In the genomic region with DNA sequence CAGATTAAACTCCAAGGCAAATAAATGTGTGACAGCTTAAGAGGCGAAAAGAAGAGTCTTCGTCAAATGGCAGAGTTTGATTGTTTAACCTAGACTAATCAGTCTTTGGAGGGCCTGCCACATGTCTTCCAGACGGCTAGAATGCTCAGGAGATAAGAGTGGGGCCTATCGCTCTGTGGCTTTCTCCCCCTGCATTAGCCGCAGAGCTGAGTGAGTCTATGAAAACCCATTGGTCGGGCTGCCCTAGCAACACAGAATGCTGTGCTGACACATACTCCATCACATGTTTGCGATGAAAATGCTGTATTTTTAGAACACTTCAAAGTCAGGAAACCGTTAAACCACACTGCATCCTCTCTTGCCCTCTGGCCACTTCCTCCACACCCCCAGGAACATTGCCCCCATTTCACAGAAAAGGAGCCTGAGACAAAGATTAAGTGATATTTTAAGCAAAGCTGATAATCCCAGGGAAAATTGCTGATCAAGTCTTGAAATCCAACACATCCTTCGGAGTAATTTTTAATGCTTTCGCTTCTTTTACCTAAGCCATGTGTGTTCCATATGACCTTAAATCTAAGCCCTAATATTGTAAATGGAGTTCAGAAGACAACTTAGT, we compare ENCODE assay signal across 1 cellular context.
A peak's percentile ranks its signal among the peaks of the same experiment; 100 is the strongest.
TF ChIP-seq lines count a peak whose summit lies in the region.

No MANE protein-coding gene starts in this region.

TF ChIP-seq in GM12878, 131 proteins besides CTCF, POLR2A, EP300 and RAD21 (continued from another document):
- TF ChIP-seq, protein P1, sequence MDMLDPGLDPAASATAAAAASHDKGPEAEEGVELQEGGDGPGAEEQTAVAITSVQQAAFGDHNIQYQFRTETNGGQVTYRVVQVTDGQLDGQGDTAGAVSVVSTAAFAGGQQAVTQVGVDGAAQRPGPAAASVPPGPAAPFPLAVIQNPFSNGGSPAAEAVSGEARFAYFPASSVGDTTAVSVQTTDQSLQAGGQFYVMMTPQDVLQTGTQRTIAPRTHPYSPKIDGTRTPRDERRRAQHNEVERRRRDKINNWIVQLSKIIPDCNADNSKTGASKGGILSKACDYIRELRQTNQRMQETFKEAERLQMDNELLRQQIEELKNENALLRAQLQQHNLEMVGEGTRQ (IDR thresholded peaks at IDR 0.05; ENCODE audit: borderline replicate concordance, low read depth, low read length) = peak; percentile 56; the same call in 1 of the 2 replicates
- TF ChIP-seq, protein P2, sequence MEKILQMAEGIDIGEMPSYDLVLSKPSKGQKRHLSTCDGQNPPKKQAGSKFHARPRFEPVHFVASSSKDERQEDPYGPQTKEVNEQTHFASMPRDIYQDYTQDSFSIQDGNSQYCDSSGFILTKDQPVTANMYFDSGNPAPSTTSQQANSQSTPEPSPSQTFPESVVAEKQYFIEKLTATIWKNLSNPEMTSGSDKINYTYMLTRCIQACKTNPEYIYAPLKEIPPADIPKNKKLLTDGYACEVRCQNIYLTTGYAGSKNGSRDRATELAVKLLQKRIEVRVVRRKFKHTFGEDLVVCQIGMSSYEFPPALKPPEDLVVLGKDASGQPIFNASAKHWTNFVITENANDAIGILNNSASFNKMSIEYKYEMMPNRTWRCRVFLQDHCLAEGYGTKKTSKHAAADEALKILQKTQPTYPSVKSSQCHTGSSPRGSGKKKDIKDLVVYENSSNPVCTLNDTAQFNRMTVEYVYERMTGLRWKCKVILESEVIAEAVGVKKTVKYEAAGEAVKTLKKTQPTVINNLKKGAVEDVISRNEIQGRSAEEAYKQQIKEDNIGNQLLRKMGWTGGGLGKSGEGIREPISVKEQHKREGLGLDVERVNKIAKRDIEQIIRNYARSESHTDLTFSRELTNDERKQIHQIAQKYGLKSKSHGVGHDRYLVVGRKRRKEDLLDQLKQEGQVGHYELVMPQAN (conservative IDR thresholded peaks at IDR 0.05) = peak; percentile 46; the same call in 1 of the 2 replicates
- TF ChIP-seq SMC3 (IDR thresholded peaks at IDR 0.05; ENCODE audit: borderline replicate concordance, low read length) (no peak), RB1 (IDR thresholded peaks at IDR 0.05; ENCODE audit: borderline replicate concordance) (no peak), BCL11A (IDR thresholded peaks at IDR 0.05; ENCODE audit: low read depth, low read length) (peak; percentile 87; the same call in 1 of the 2 replicates), POLR2AphosphoS2 (IDR thresholded peaks at IDR 0.05; ENCODE audit: low read depth, low read length) (no peak), SPI1 (IDR thresholded peaks at IDR 0.05; ENCODE audit: borderline replicate concordance, insufficient read depth, low read depth, low read length) (peak; percentile 74), MEF2A (IDR thresholded peaks at IDR 0.05; ENCODE audit: insufficient read depth, low read depth, low read length) (peak; percentile 99)
- TF ChIP-seq, protein P3, sequence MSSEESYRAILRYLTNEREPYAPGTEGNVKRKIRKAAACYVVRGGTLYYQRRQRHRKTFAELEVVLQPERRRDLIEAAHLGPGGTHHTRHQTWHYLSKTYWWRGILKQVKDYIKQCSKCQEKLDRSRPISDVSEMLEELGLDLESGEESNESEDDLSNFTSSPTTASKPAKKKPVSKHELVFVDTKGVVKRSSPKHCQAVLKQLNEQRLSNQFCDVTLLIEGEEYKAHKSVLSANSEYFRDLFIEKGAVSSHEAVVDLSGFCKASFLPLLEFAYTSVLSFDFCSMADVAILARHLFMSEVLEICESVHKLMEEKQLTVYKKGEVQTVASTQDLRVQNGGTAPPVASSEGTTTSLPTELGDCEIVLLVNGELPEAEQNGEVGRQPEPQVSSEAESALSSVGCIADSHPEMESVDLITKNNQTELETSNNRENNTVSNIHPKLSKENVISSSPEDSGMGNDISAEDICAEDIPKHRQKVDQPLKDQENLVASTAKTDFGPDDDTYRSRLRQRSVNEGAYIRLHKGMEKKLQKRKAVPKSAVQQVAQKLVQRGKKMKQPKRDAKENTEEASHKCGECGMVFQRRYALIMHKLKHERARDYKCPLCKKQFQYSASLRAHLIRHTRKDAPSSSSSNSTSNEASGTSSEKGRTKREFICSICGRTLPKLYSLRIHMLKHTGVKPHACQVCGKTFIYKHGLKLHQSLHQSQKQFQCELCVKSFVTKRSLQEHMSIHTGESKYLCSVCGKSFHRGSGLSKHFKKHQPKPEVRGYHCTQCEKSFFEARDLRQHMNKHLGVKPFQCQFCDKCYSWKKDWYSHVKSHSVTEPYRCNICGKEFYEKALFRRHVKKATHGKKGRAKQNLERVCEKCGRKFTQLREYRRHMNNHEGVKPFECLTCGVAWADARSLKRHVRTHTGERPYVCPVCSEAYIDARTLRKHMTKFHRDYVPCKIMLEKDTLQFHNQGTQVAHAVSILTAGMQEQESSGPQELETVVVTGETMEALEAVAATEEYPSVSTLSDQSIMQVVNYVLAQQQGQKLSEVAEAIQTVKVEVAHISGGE (CRISPR knock-in tag; IDR thresholded peaks at IDR 0.05) = no peak
TF ChIP-seq in GM12878: peak in this region for 66.
